25 cellular contexts compared by ENCODE assay signal in the genomic region with DNA sequence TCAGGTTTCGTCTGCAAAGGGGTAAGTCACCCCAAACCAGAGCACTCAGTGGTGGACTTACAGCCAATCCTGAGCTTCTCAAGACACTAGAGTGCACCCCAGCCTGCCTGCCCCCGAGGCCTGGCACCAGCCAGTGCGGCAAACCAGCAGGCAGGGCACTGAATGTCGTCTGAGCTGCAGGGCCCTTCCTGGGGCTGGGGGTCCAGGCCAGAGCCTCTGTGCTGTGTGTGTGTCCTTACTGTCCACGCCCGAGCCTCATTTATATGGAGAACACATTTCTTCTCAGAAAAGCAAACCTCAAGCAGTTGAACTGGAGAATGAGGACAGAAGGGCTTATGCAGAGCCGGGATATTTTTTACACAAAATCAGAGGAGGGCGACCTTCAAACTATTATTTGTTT.
"Had no signal": no experiment of that assay in that cellular context is flagged by ENCODE, and none has a peak within 500 bp of the region (broad histone marks: within the 10 kb centered on the region; RNA-seq: fewer than 3 reads in every experiment).

No MANE protein-coding gene starts in this region.

- H3K27me3 ChIP-seq: SJSA1 had no signal

- H3K27ac ChIP-seq: adrenal gland, SJSA1 had no signal

- H3K9me3 ChIP-seq: adrenal gland, SJSA1 had no signal

- H3K4me3 Mint-ChIP-seq: activated B cell treated with CpG ODN at 0.5 μM for 24 hours; activated CD4-positive, alpha-beta memory T cell treated with anti-CD3 and anti-CD28 coated beads, Interleukin-2, amount 10 ng/mL, durations not matched to agents 7 days and 5 days; T-helper 1 cell treated with Interleukin-12 subunit alpha and Interleukin-12 subunit beta and Interleukin-4 antibody, amounts not matched to agents 30 μg/mL and 1 μg/mL, for 36 hours had no signal

- ATAC-seq: Panc1, Right ventricle myocardium inferior, SK-N-SH treated with all-trans-retinoic acid at 6 μM for 48 hours had no signal

- H3K4me1 Mint-ChIP-seq: activated B cell treated with CpG ODN at 0.5 μM for 24 hours had no signal

- DNase-seq: activated B cell treated with CpG ODN at 0.5 μM for 24 hours; activated CD4-positive, alpha-beta memory T cell treated with anti-CD3 and anti-CD28 coated beads, Interleukin-2, amount 10 ng/mL, durations not matched to agents 7 days and 5 days; activated CD4-positive, alpha-beta T cell treated with anti-CD3 and anti-CD28 coated beads for 1 hour; activated CD4-positive, alpha-beta T cell treated with anti-CD3 and anti-CD28 coated beads, Interleukin-2, amount 50 U/mL, for 1 hour; activated naive CD4-positive, alpha-beta T cell treated with anti-CD3 and anti-CD28 coated beads, Interleukin-2, amount 50 U/mL, for 16 hours; activated naive CD8-positive, alpha-beta T cell treated with anti-CD3 and anti-CD28 coated beads, Interleukin-2, amount 10 ng/mL, durations not matched to agents 7 days and 5 days; activated T-cell treated with anti-CD3 and anti-CD28 coated beads for 4 hours; adrenal gland; anterior cingulate cortex; Karpas-422; NCI-H1048; NCI-H146; NCI-H187 treated with DMSO at 0.1 percent for 48 hours; NCI-H2081 treated with DMSO at 0.1 percent for 48 hours; NCI-H446; NCI-H524; NCI-H748 treated with DMSO at 0.1 percent for 48 hours; RPMI8226; SW 1271 had no signal

- H3K27ac Mint-ChIP-seq: activated B cell treated with CpG ODN at 0.5 μM for 24 hours; activated CD4-positive, alpha-beta memory T cell treated with anti-CD3 and anti-CD28 coated beads, Interleukin-2, amount 10 ng/mL, durations not matched to agents 7 days and 5 days; activated naive CD8-positive, alpha-beta T cell treated with anti-CD3 and anti-CD28 coated beads, Interleukin-2, amount 10 ng/mL, durations not matched to agents 7 days and 5 days; T-helper 1 cell treated with Interleukin-12 subunit alpha and Interleukin-12 subunit beta and Interleukin-4 antibody, amounts not matched to agents 30 μg/mL and 1 μg/mL, for 36 hours had no signal

- H3K9me3 Mint-ChIP-seq: activated B cell treated with CpG ODN at 0.5 μM for 24 hours; activated CD4-positive, alpha-beta memory T cell treated with anti-CD3 and anti-CD28 coated beads, Interleukin-2, amount 10 ng/mL, durations not matched to agents 7 days and 5 days; activated naive CD8-positive, alpha-beta T cell treated with anti-CD3 and anti-CD28 coated beads, Interleukin-2, amount 10 ng/mL, durations not matched to agents 7 days and 5 days; T-helper 1 cell treated with Interleukin-12 subunit alpha and Interleukin-12 subunit beta and Interleukin-4 antibody, amounts not matched to agents 30 μg/mL and 1 μg/mL, for 36 hours had no signal

- H3K36me3 Mint-ChIP-seq: activated naive CD8-positive, alpha-beta T cell treated with anti-CD3 and anti-CD28 coated beads, Interleukin-2, amount 10 ng/mL, durations not matched to agents 7 days and 5 days had no signal

- H3K4me1 ChIP-seq: adrenal gland, SJSA1 had no signal

- FAIRE-seq: K562 had no signal

- H3K4me3 ChIP-seq: adrenal gland, K562, SJSA1 had no signal

- H3K36me3 ChIP-seq: adrenal gland, SJSA1 had no signal
